Comparison of ENCODE assay signal across 23 cellular contexts in genomic region chr19:3543150-3544053, GRCh38. TPM values are rescaled to one million over a fixed set of nuclear protein-coding genes. Genes with fewer than 3 reads are reported as not detected.
DNase-seq lines count a peak whose midpoint lies in the region; ATAC-seq and TF ChIP-seq lines count a peak whose summit lies in the region.
"Had no signal": no experiment of that assay in that cellular context is flagged by ENCODE, and none has a peak within 500 bp of the region (broad histone marks: within the 10 kb centered on the region; RNA-seq: fewer than 3 reads in every experiment).

No MANE protein-coding gene starts in this region.

- DNase-seq in SK-MEL-5 (ENCODE audit: low read depth, low spot score): peak; percentile 21
- DNase-seq in inferior parietal cortex (ENCODE audit: extremely low spot score): peak; percentile 23
- peak in 8 of 10 donors; percentile 39 to 95 (median 71) for DNase-seq in posterior cingulate gyrus
- DNase-seq in effector CD8-positive, alpha-beta T cell (lab: John Stamatoyannopoulos, UW): no peak
- DNase-seq in NCI-H345 treated with DMSO at 0.1 percent for 48 hours (lab: John Stamatoyannopoulos, UW; ENCODE audit: unreplicated experiment): no peak
- DNase-seq in activated CD8-positive, alpha-beta memory T cell treated with anti-CD3 and anti-CD28 coated beads, Interleukin-2, amount 10 ng/mL, durations not matched to agents 7 days and 5 days: no peak
- DNase-seq in T-helper 2 cell treated with Interferon-gamma antibody and Interleukin-4, amounts not matched to agents 5 μg/mL and 100 μg/mL, for 36 hours (ENCODE audit: low spot score): no peak
- DNase-seq: activated B cell treated with CpG ODN at 0.5 μM for 24 hours; activated naive CD8-positive, alpha-beta T cell treated with anti-CD3 and anti-CD28 coated beads, Interleukin-2, amount 10 ng/mL, durations not matched to agents 7 days and 5 days; CD4-positive, CD25-positive, alpha-beta regulatory T cell; esophagus squamous epithelium; glutamatergic neuron; naive B cell; NCI-H82; PC-3; spleen; stimulated activated CD4-positive, alpha-beta T cell treated with anti-CD3 and anti-CD28 coated beads, Interleukin-4, amount 100 ng/mL, for 4 hours; testis had no signal

- H3K4me3 Mint-ChIP-seq in activated CD8-positive, alpha-beta memory T cell treated with anti-CD3 and anti-CD28 coated beads, Interleukin-2, amount 10 ng/mL, durations not matched to agents 7 days and 5 days: no peak overlapping the region
- H3K4me3 Mint-ChIP-seq in T-helper 2 cell treated with Interferon-gamma antibody and Interleukin-4, amounts not matched to agents 5 μg/mL and 100 μg/mL, for 36 hours: no peak overlapping the region
- H3K4me3 Mint-ChIP-seq: activated B cell treated with CpG ODN at 0.5 μM for 24 hours; activated naive CD8-positive, alpha-beta T cell treated with anti-CD3 and anti-CD28 coated beads, Interleukin-2, amount 10 ng/mL, durations not matched to agents 7 days and 5 days; activated T-helper 1 cell treated with anti-CD3 and anti-CD28 coated beads, Interleukin-12 subunit alpha, Interleukin-12 subunit beta, Interleukin-2, Interleukin-4 antibody, amounts not matched to agents 30 ng/mL and 10 ng/mL and 1 ng/mL, durations not matched to agents 14 hours and 24 hours and 36 hours; CD4-positive, CD25-positive, alpha-beta regulatory T cell; naive B cell had no signal

- no peak for TF ChIP-seq CTCF in 22Rv1 (IDR thresholded peaks at IDR 0.05)

- H3K36me3 Mint-ChIP-seq in activated CD8-positive, alpha-beta memory T cell treated with anti-CD3 and anti-CD28 coated beads, Interleukin-2, amount 10 ng/mL, durations not matched to agents 7 days and 5 days: peaks cover 6% of the 10 kb centered on the region
- peaks cover 19% of the 10 kb centered on the region for H3K36me3 Mint-ChIP-seq in T-helper 2 cell treated with Interferon-gamma antibody and Interleukin-4, amounts not matched to agents 5 μg/mL and 100 μg/mL, for 36 hours (ENCODE audit: low read depth)

- no peak overlapping the region for H3K27ac Mint-ChIP-seq in activated CD8-positive, alpha-beta memory T cell treated with anti-CD3 and anti-CD28 coated beads, Interleukin-2, amount 10 ng/mL, durations not matched to agents 7 days and 5 days
- H3K27ac Mint-ChIP-seq in T-helper 2 cell treated with Interferon-gamma antibody and Interleukin-4, amounts not matched to agents 5 μg/mL and 100 μg/mL, for 36 hours: no peak overlapping the region
- H3K27ac Mint-ChIP-seq: activated B cell treated with CpG ODN at 0.5 μM for 24 hours; activated naive CD8-positive, alpha-beta T cell treated with anti-CD3 and anti-CD28 coated beads, Interleukin-2, amount 10 ng/mL, durations not matched to agents 7 days and 5 days; activated T-helper 1 cell treated with anti-CD3 and anti-CD28 coated beads, Interleukin-12 subunit alpha, Interleukin-12 subunit beta, Interleukin-2, Interleukin-4 antibody, amounts not matched to agents 30 ng/mL and 10 ng/mL and 1 ng/mL, durations not matched to agents 14 hours and 24 hours and 36 hours; CD4-positive, CD25-positive, alpha-beta regulatory T cell; naive B cell; progenitor cell of endocrine pancreas had no signal

- H3K27ac ChIP-seq in 22Rv1: peak overlapping the region; percentile 37; the same call in 1 of the 2 replicates
- H3K27ac ChIP-seq: esophagus squamous epithelium, testis had no signal

- ATAC-seq in activated CD8-positive, alpha-beta memory T cell treated with anti-CD3 and anti-CD28 coated beads, Interleukin-2, amount 10 ng/mL, durations not matched to agents 7 days and 5 days: no peak
- ATAC-seq: PC-3 had no signal

- in situ Hi-C loops in SK-MEL-5 (cut with HindIII; ENCODE audit: low pct_unique_long_range_greater_than_20kb, low sequenced_read_pairs): no loop called here

- H3K9me3 Mint-ChIP-seq in activated CD8-positive, alpha-beta memory T cell treated with anti-CD3 and anti-CD28 coated beads, Interleukin-2, amount 10 ng/mL, durations not matched to agents 7 days and 5 days (ENCODE audit: low read depth): peaks cover 2% of the 10 kb centered on the region
- no peaks in the 10 kb centered on the region for H3K9me3 Mint-ChIP-seq in T-helper 2 cell treated with Interferon-gamma antibody and Interleukin-4, amounts not matched to agents 5 μg/mL and 100 μg/mL, for 36 hours
- H3K9me3 Mint-ChIP-seq: activated B cell treated with CpG ODN at 0.5 μM for 24 hours; activated naive CD8-positive, alpha-beta T cell treated with anti-CD3 and anti-CD28 coated beads, Interleukin-2, amount 10 ng/mL, durations not matched to agents 7 days and 5 days; activated T-helper 1 cell treated with anti-CD3 and anti-CD28 coated beads, Interleukin-12 subunit alpha, Interleukin-12 subunit beta, Interleukin-2, Interleukin-4 antibody, amounts not matched to agents 30 ng/mL and 10 ng/mL and 1 ng/mL, durations not matched to agents 14 hours and 24 hours and 36 hours; CD4-positive, CD25-positive, alpha-beta regulatory T cell had no signal

- no peaks in the 10 kb centered on the region for H3K27me3 Mint-ChIP-seq in activated CD8-positive, alpha-beta memory T cell treated with anti-CD3 and anti-CD28 coated beads, Interleukin-2, amount 10 ng/mL, durations not matched to agents 7 days and 5 days
- H3K27me3 Mint-ChIP-seq in T-helper 2 cell treated with Interferon-gamma antibody and Interleukin-4, amounts not matched to agents 5 μg/mL and 100 μg/mL, for 36 hours (ENCODE audit: low read depth): no peaks in the 10 kb centered on the region
- H3K27me3 Mint-ChIP-seq: activated B cell treated with CpG ODN at 0.5 μM for 24 hours; activated naive CD8-positive, alpha-beta T cell treated with anti-CD3 and anti-CD28 coated beads, Interleukin-2, amount 10 ng/mL, durations not matched to agents 7 days and 5 days; CD4-positive, CD25-positive, alpha-beta regulatory T cell; naive B cell; progenitor cell of endocrine pancreas had no signal

- H3K4me1 Mint-ChIP-seq in activated CD8-positive, alpha-beta memory T cell treated with anti-CD3 and anti-CD28 coated beads, Interleukin-2, amount 10 ng/mL, durations not matched to agents 7 days and 5 days: peaks cover 5% of the 10 kb centered on the region
- H3K4me1 Mint-ChIP-seq in T-helper 2 cell treated with Interferon-gamma antibody and Interleukin-4, amounts not matched to agents 5 μg/mL and 100 μg/mL, for 36 hours (ENCODE audit: low read depth): no peaks in the 10 kb centered on the region

- CTCF ChIA-PET in activated CD8-positive, alpha-beta memory T cell treated with anti-CD3 and anti-CD28 coated beads, Interleukin-2, amount 10 ng/mL, durations not matched to agents 7 days and 5 days (lab: Charles Lee): interaction anchor here (1.5 kb wide), 1 partner anchor 65 kb away, joined by 7 read pairs; no protein-coding TSS in a partner anchor

- intact Hi-C loops in posterior cingulate gyrus (cut with DNase I): no loop called here

RNA-seq across cellular contexts. Expression of gene TEKTIP1, which starts 4.4 kb away (rescaled TPM):
- total RNA-seq in SK-MEL-5 (2014; rRNA removed; shearing (Covaris generic)): not detected in 2 replicates
- polyA plus RNA-seq in SK-MEL-5 (2015; cell fraction: cytosol; rRNA removed): not detected in 2 replicates
- polyA plus RNA-seq in SK-MEL-5 (2015; cell fraction: nucleus; rRNA removed): not detected in 2 replicates
- 1 to 10 TPM; 5.7 to 7.2 TPM for total RNA-seq in activated CD8-positive, alpha-beta memory T cell treated with anti-CD3 and anti-CD28 coated beads, Interleukin-2, amount 10 ng/mL, durations not matched to agents 7 days and 5 days
- total RNA-seq: bronchial epithelial cell, lung microvascular endothelial cell, PC-3 had no signal

RNA-seq across cellular contexts. Expression of gene MFSD12, which starts 14.0 kb away (rescaled TPM):
- total RNA-seq in SK-MEL-5 (2014; rRNA removed; shearing (Covaris generic)): 2,457 and 2,669 TPM in 2 replicates
- 3,611 and 3,895 TPM in 2 replicates for polyA plus RNA-seq in SK-MEL-5 (2015; cell fraction: cytosol; rRNA removed)
- polyA plus RNA-seq in SK-MEL-5 (2015; cell fraction: nucleus; rRNA removed): 2,394 and 2,412 TPM in 2 replicates
- 10 to 100 TPM; 54.8 to 71.4 TPM for total RNA-seq in activated CD8-positive, alpha-beta memory T cell treated with anti-CD3 and anti-CD28 coated beads, Interleukin-2, amount 10 ng/mL, durations not matched to agents 7 days and 5 days

RNA-seq across cellular contexts. Expression of gene HMG20B, which starts 29.3 kb away (rescaled TPM):
- 550 and 588 TPM in 2 replicates for total RNA-seq in SK-MEL-5 (2014; rRNA removed; shearing (Covaris generic))
- polyA plus RNA-seq in SK-MEL-5 (2015; cell fraction: cytosol; rRNA removed): 1,015 and 1,089 TPM in 2 replicates
- 1,678 and 1,969 TPM in 2 replicates for polyA plus RNA-seq in SK-MEL-5 (2015; cell fraction: nucleus; rRNA removed)
- total RNA-seq in activated CD8-positive, alpha-beta memory T cell treated with anti-CD3 and anti-CD28 coated beads, Interleukin-2, amount 10 ng/mL, durations not matched to agents 7 days and 5 days: 10 to 100 TPM; 50.7 to 51.7 TPM

RNA-seq across cellular contexts. Expression of gene FZR1, which starts 37.3 kb away (rescaled TPM):
- 22.6 and 26.9 TPM in 2 replicates for total RNA-seq in SK-MEL-5 (2014; rRNA removed; shearing (Covaris generic))
- polyA plus RNA-seq in SK-MEL-5 (2015; cell fraction: cytosol; rRNA removed): 30.2 and 34.6 TPM in 2 replicates
- 54.4 and 59.7 TPM in 2 replicates for polyA plus RNA-seq in SK-MEL-5 (2015; cell fraction: nucleus; rRNA removed)
- 10 to 100 TPM; 61.4 to 79.1 TPM for total RNA-seq in activated CD8-positive, alpha-beta memory T cell treated with anti-CD3 and anti-CD28 coated beads, Interleukin-2, amount 10 ng/mL, durations not matched to agents 7 days and 5 days

RNA-seq across cellular contexts. Expression of gene GIPC3, which starts 41.9 kb away (rescaled TPM):
- total RNA-seq in SK-MEL-5 (2014; rRNA removed; shearing (Covaris generic)): 0.29 and 0.45 TPM in 2 replicates
- polyA plus RNA-seq in SK-MEL-5 (2015; cell fraction: cytosol; rRNA removed): 0.83 and 1.2 TPM in 2 replicates
- 0.57 and 0.76 TPM in 2 replicates for polyA plus RNA-seq in SK-MEL-5 (2015; cell fraction: nucleus; rRNA removed)
- total RNA-seq in activated CD8-positive, alpha-beta memory T cell treated with anti-CD3 and anti-CD28 coated beads, Interleukin-2, amount 10 ng/mL, durations not matched to agents 7 days and 5 days: under 1 TPM; 0.15 to 0.23 TPM
- total RNA-seq: bronchial epithelial cell, progenitor cell of endocrine pancreas had no signal

Comparison
In these comparisons a context has a peak if more than half of its experiments do, and no peak if none do; other contexts are left out.
1. DNase-seq: peak in SK-MEL-5 (single experiment), inferior parietal cortex (single experiment) and posterior cingulate gyrus (8 of 10); none in effector CD8-positive, alpha-beta T cell (single experiment), NCI-H345 treated with DMSO at 0.1 percent for 48 hours (single experiment), activated CD8-positive, alpha-beta memory T cell treated with anti-CD3 and anti-CD28 coated beads, Interleukin-2, amount 10 ng/mL, durations not matched to agents 7 days and 5 days (single experiment) and T-helper 2 cell treated with Interferon-gamma antibody and Interleukin-4, amounts not matched to agents 5 μg/mL and 100 μg/mL, for 36 hours (single experiment).
2. RNA of gene MFSD12, which starts 14.0 kb away (total RNA-seq): 2,457 to 2,669 TPM in SK-MEL-5; 54.8 to 71.4 TPM in activated CD8-positive, alpha-beta memory T cell treated with anti-CD3 and anti-CD28 coated beads, Interleukin-2, amount 10 ng/mL, durations not matched to agents 7 days and 5 days; every median in the first group is over 10 times any median in the second.
3. RNA of gene HMG20B, which starts 29.3 kb away (total RNA-seq): 550 to 588 TPM in SK-MEL-5; 50.7 to 51.7 TPM in activated CD8-positive, alpha-beta memory T cell treated with anti-CD3 and anti-CD28 coated beads, Interleukin-2, amount 10 ng/mL, durations not matched to agents 7 days and 5 days; every median in the first group is over 10 times any median in the second.